1 cellular context compared by ENCODE assay signal in the genomic region with DNA sequence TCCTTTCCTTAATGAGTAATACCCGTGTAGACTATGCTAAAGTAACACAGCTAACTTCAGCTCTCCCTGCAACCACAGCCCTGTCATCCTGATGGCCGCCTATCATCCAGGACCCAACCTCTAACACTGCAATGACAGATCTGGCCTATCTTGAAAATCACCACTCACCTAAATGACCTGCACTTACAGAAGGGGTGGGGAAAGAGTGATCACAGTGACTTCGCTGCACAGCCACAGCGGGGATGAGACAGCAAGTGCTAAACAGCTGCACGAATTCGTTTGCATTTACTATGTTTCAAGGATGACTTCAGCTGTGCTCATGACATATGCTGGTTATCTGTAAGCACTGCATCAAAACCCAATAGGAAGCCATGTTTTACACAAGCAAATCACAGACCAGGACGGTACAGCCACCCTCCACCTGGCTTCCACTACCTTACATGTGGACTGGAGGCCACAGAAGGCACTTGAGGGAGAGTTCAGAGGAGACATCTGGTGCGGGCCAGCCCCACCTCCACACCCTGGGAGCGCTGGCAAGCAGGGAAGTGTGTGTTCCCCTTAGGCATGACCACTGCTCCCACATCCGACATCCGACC.
TF ChIP-seq lines count a peak whose summit lies in the region.

No MANE protein-coding gene starts in this region.

TF ChIP-seq in GM23338, 12 proteins besides CTCF, POLR2A, EP300 and RAD21 (continued from another document):
- TF ChIP-seq, protein P1, sequence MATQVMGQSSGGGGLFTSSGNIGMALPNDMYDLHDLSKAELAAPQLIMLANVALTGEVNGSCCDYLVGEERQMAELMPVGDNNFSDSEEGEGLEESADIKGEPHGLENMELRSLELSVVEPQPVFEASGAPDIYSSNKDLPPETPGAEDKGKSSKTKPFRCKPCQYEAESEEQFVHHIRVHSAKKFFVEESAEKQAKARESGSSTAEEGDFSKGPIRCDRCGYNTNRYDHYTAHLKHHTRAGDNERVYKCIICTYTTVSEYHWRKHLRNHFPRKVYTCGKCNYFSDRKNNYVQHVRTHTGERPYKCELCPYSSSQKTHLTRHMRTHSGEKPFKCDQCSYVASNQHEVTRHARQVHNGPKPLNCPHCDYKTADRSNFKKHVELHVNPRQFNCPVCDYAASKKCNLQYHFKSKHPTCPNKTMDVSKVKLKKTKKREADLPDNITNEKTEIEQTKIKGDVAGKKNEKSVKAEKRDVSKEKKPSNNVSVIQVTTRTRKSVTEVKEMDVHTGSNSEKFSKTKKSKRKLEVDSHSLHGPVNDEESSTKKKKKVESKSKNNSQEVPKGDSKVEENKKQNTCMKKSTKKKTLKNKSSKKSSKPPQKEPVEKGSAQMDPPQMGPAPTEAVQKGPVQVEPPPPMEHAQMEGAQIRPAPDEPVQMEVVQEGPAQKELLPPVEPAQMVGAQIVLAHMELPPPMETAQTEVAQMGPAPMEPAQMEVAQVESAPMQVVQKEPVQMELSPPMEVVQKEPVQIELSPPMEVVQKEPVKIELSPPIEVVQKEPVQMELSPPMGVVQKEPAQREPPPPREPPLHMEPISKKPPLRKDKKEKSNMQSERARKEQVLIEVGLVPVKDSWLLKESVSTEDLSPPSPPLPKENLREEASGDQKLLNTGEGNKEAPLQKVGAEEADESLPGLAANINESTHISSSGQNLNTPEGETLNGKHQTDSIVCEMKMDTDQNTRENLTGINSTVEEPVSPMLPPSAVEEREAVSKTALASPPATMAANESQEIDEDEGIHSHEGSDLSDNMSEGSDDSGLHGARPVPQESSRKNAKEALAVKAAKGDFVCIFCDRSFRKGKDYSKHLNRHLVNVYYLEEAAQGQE (IDR thresholded peaks at IDR 0.05; ENCODE audit: unreplicated experiment): no peak
- TF ChIP-seq ZNF114 (CRISPR knock-in tag; IDR thresholded peaks at IDR 0.05) (no peak), CREB1 (CRISPR knock-in tag; IDR thresholded peaks at IDR 0.05; ENCODE audit: low read depth) (no peak), STAT1 (IDR thresholded peaks at IDR 0.05; ENCODE audit: unreplicated experiment) (no peak), JUNB (IDR thresholded peaks at IDR 0.05; ENCODE audit: unreplicated experiment) (no peak), EZH2phosphoT487 (IDR thresholded peaks at IDR 0.05; ENCODE audit: unreplicated experiment) (no peak)
